In the genomic region with DNA sequence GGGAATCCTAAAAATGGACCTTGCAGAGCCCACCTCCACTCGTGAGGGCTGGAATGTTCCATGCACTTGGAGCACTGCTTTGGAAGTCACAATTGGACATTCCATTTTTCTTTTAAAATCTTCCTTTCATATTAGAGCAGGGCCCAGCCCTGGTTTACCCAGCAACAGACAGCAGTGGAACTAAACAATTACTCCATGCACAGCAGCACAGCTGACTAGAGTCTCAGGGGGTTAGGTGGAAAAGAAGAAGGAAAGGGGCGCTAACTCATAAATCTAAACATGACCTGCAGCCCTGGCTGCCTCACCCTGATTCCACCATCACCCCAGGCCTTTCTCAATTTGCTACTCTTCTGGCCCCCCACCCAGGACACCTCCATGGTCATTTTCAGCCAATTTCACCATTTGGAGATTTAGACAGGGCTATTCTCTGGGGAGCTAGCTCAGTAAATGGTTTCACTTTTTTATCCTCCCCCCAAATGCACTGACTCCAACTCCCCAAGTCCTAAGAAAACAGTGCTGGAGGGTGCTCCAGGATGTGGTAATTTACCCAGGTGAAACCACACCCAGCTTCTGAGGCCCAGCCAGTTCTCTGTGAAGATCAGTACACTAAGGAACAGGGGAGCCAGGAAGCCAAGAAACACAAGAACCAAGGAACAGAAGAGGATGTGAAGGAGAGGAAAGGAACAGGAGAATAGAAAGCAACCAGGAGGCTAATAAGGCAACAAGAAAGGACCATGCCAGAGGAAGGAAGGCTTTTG, we compare ENCODE assay signal across 17 cellular contexts. TPM values are rescaled to one million over a fixed set of nuclear protein-coding genes. Genes with fewer than 3 reads are reported as not detected.
A peak's percentile ranks its signal among the peaks of the same experiment; 100 is the strongest.
DNase-seq lines count a peak whose midpoint lies in the region; FAIRE-seq and TF ChIP-seq lines count a peak whose summit lies in the region.
"Had no signal": no experiment of that assay in that cellular context is flagged by ENCODE, and none has a peak within 500 bp of the region (broad histone marks: within the 10 kb centered on the region; RNA-seq: fewer than 3 reads in every experiment).

No MANE protein-coding gene starts in this region.

- POLR2A ChIA-PET in activated CD4-positive, alpha-beta T cell treated with anti-CD3 and anti-CD28 coated beads, Interleukin-2, amount 10 ng/mL, durations not matched to agents 7 days and 5 days (lab: Charles Lee): no interaction called here

- peaks cover 28% of the 10 kb centered on the region for H3K4me1 Mint-ChIP-seq in activated CD4-positive, alpha-beta T cell treated with anti-CD3 and anti-CD28 coated beads, Interleukin-2, amount 10 ng/mL, durations not matched to agents 7 days and 5 days

- no peak overlapping the region for H3K27ac ChIP-seq in mammary epithelial cell (ENCODE audit: insufficient read depth, low read depth, low read length)
- H3K27ac ChIP-seq in small intestine (ENCODE audit: low read depth in 1 of 2, low read length in 1 of 2): peak overlapping the region in 1 of 2 donors; percentile 31
- H3K27ac ChIP-seq: ovary, tibial artery had no signal

- H3K4me1 ChIP-seq in mammary epithelial cell (ENCODE audit: insufficient read depth, low read length) (peaks cover 10% of the 10 kb centered on the region), small intestine (ENCODE audit: control insufficient read depth in 2 of 2, insufficient read depth in 1 of 2, low read depth in 1 of 2, low read length in 1 of 2) (peaks cover 5 to 7% of the 10 kb centered on the region in 2 donors)
- H3K4me1 ChIP-seq: tibial artery had no signal

- CTCF ChIA-PET in activated CD4-positive, alpha-beta T cell treated with anti-CD3 and anti-CD28 coated beads, Interleukin-2, amount 10 ng/mL, durations not matched to agents 7 days and 5 days (lab: Charles Lee): interaction anchor here (1.4 kb wide), 1 partner anchor 9 kb away, joined by 3 read pairs; no protein-coding TSS in a partner anchor
- CTCF ChIA-PET in mammary epithelial cell (lab: Charles Lee; ENCODE audit: low non-redundant PET): no interaction called here

- dilution Hi-C loops in mammary epithelial cell (cut with HindIII; ENCODE audit: low sequenced_read_pairs): no loop called here

- peak overlapping the region; percentile 3 for H3K4me3 Mint-ChIP-seq in activated CD4-positive, alpha-beta T cell treated with anti-CD3 and anti-CD28 coated beads, Interleukin-2, amount 10 ng/mL, durations not matched to agents 7 days and 5 days
- H3K4me3 Mint-ChIP-seq: dendritic cell treated with granulocyte-macrophage colony-stimulating factor and Interleukin-4, amounts not matched to agents 40 ng/mL and 50 ng/mL, for 4 days had no signal

- H3K27ac Mint-ChIP-seq in activated CD4-positive, alpha-beta T cell treated with anti-CD3 and anti-CD28 coated beads, Interleukin-2, amount 10 ng/mL, durations not matched to agents 7 days and 5 days: peak overlapping the region; percentile 0
- H3K27ac Mint-ChIP-seq: dendritic cell treated with granulocyte-macrophage colony-stimulating factor and Interleukin-4, amounts not matched to agents 40 ng/mL and 50 ng/mL, for 4 days had no signal

- no peaks in the 10 kb centered on the region for H3K36me3 ChIP-seq in mammary epithelial cell (ENCODE audit: insufficient read depth, low read length)
- no peaks in the 10 kb centered on the region for H3K36me3 ChIP-seq in small intestine (ENCODE audit: control insufficient read depth in 2 of 2, insufficient read depth in 2 of 2, low read length in 2 of 2)
- H3K36me3 ChIP-seq: ovary, tibial artery had no signal

- H3K9me3 Mint-ChIP-seq in activated CD4-positive, alpha-beta T cell treated with anti-CD3 and anti-CD28 coated beads, Interleukin-2, amount 10 ng/mL, durations not matched to agents 7 days and 5 days: no peaks in the 10 kb centered on the region
- H3K9me3 Mint-ChIP-seq: dendritic cell treated with granulocyte-macrophage colony-stimulating factor and Interleukin-4, amounts not matched to agents 40 ng/mL and 50 ng/mL, for 4 days had no signal

- no peak for TF ChIP-seq POLR2A in NB4 (IDR thresholded peaks at IDR 0.05; ENCODE audit: extremely low read depth, insufficient read length)

- no peak for FAIRE-seq in small intestine (lab: Jason Lieb, UNC)
- FAIRE-seq: TTC549 had no signal

- H2AFZ ChIP-seq in mammary epithelial cell (ENCODE audit: low read depth, low read length): peak overlapping the region; percentile 84

- intact Hi-C loops in mammary epithelial cell (cut with micrococcal nuclease): no loop called here

- H3K9me3 ChIP-seq in mammary epithelial cell (replicated peaks; ENCODE audit: insufficient read depth, low read length) (no peaks in the 10 kb centered on the region), small intestine (ENCODE audit: control insufficient read depth, low read depth) (no peaks in the 10 kb centered on the region)
- H3K9me3 ChIP-seq: ovary, tibial artery had no signal

- no peaks in the 10 kb centered on the region for H3K36me3 Mint-ChIP-seq in activated CD4-positive, alpha-beta T cell treated with anti-CD3 and anti-CD28 coated beads, Interleukin-2, amount 10 ng/mL, durations not matched to agents 7 days and 5 days (ENCODE audit: low read depth)

- H3K4me2 ChIP-seq in mammary epithelial cell (ENCODE audit: insufficient read depth, low read depth, low read length): peak overlapping the region; percentile 46

- H3K79me2 ChIP-seq in mammary epithelial cell (ENCODE audit: insufficient read depth, low read length): no peaks in the 10 kb centered on the region

- TF ChIP-seq CTCF in NB4 (IDR thresholded peaks at IDR 0.05; ENCODE audit: low read depth, low read length) (no peak), mammary epithelial cell (conservative IDR thresholded peaks at IDR 0.05 in 1 of 2, IDR thresholded peaks at IDR 0.05 in 1 of 2; ENCODE audit: extremely low read depth in 1 of 2, insufficient read depth in 1 of 2, low read depth in 1 of 2, low read length in 2 of 2) (no peak)

- no peak overlapping the region for H3K4me3 ChIP-seq in NB4 (ENCODE audit: low read depth, low read length)
- no peak overlapping the region for H3K4me3 ChIP-seq in mammary epithelial cell (replicated peaks in 1 of 3; ENCODE audit: insufficient read depth in 1 of 3, low read depth in 2 of 3, low read length in 3 of 3)
- no peak overlapping the region for H3K4me3 ChIP-seq in small intestine (ENCODE audit: low read depth in 1 of 2, low read length in 2 of 2)
- H3K4me3 ChIP-seq: ovary, tibial artery had no signal

- WGBS in mammary epithelial cell (ENCODE audit: low coverage, missing lambda C conversion rate): 97% methylated on average over 2 of the region's 2 CpGs
- WGBS in small intestine, 3 donors: 31 to 61% (median 47%) methylated on average over 2 of the region's 2 CpGs

- in situ Hi-C loops in mammary epithelial cell (cut with MboI; ENCODE audit: low sequenced_read_pairs in 2 of 2): no loop called here

- BruUV-seq in mammary epithelial cell (replicated peaks; lab: Mats Ljungman, UMichigan): no TSS peak

- H3K27me3 ChIP-seq in mammary epithelial cell (ENCODE audit: insufficient read depth, low read length) (no peaks in the 10 kb centered on the region), small intestine (ENCODE audit: control insufficient read depth in 2 of 2, insufficient read depth in 2 of 2, low read length in 2 of 2) (no peaks in the 10 kb centered on the region)
- H3K27me3 ChIP-seq: ovary, tibial artery had no signal

- no peak overlapping the region for H3K9ac ChIP-seq in mammary epithelial cell (ENCODE audit: insufficient read depth, low read length)

- peak; percentile 53 for DNase-seq in activated CD4-positive, alpha-beta T cell treated with anti-CD3 and anti-CD28 coated beads, Interleukin-2, amount 10 ng/mL, durations not matched to agents 7 days and 5 days
- no peak for DNase-seq in activated CD4-positive, alpha-beta T cell treated with anti-CD3 and anti-CD28 coated beads, Interleukin-2, amount 50 U/mL, for 48 hours
- DNase-seq in NB4 (ENCODE audit: low read depth) (peak; percentile 14), mammary epithelial cell (peak; percentile 51), small intestine (peak; percentile 78), germinal center (ENCODE audit: low spot score) (no peak), COLO668 (lab: John Stamatoyannopoulos, UW; ENCODE audit: unreplicated experiment) (no peak)
- no peak for DNase-seq in activated T-cell treated with anti-CD3 and anti-CD28 coated beads, Interleukin-2, amount 50 U/mL, for 1 hour
- DNase-seq: amygdala, mesendoderm, NCI-H1436 treated with DMSO at 0.1 percent for 48 hours, NCI-H524 treated with DMSO at 0.1 percent for 48 hours, ovary, SHP77, tibial artery had no signal

- no peaks in the 10 kb centered on the region for H4K20me1 ChIP-seq in mammary epithelial cell (ENCODE audit: insufficient read depth, low read length)

- peaks cover 1% of the 10 kb centered on the region for H3K27me3 Mint-ChIP-seq in activated CD4-positive, alpha-beta T cell treated with anti-CD3 and anti-CD28 coated beads, Interleukin-2, amount 10 ng/mL, durations not matched to agents 7 days and 5 days
- H3K27me3 Mint-ChIP-seq: dendritic cell treated with granulocyte-macrophage colony-stimulating factor and Interleukin-4, amounts not matched to agents 40 ng/mL and 50 ng/mL, for 4 days had no signal

RNA-seq across cellular contexts. Expression of a gene that starts 1.6 kb away (rescaled TPM):
- not detected for total RNA-seq in activated CD4-positive, alpha-beta T cell treated with anti-CD3 and anti-CD28 coated beads, Interleukin-2, amount 10 ng/mL, durations not matched to agents 7 days and 5 days
- total RNA-seq in mammary epithelial cell: not detected
- not detected for polyA plus RNA-seq in mammary epithelial cell
- not detected for polyA minus RNA-seq in mammary epithelial cell
- polyA plus RNA-seq in small intestine: 10 to 100 TPM in 1 of 3 donors, 1 to 10 TPM in 2; 6.8 to 26.4 (median 9.5) TPM
- total RNA-seq: ovary had no signal
- polyA plus RNA-seq: ovary had no signal

RNA-seq across cellular contexts. Expression of a gene that starts 40.1 kb away (rescaled TPM):
- total RNA-seq in activated CD4-positive, alpha-beta T cell treated with anti-CD3 and anti-CD28 coated beads, Interleukin-2, amount 10 ng/mL, durations not matched to agents 7 days and 5 days: not detected
- total RNA-seq in mammary epithelial cell: not detected
- not detected for polyA plus RNA-seq in mammary epithelial cell
- not detected for polyA minus RNA-seq in mammary epithelial cell
- polyA plus RNA-seq in small intestine: not detected
- total RNA-seq: ovary had no signal
- polyA plus RNA-seq: ovary had no signal

RNA-seq across cellular contexts. Expression of a gene that starts 58.6 kb away (rescaled TPM):
- total RNA-seq in activated CD4-positive, alpha-beta T cell treated with anti-CD3 and anti-CD28 coated beads, Interleukin-2, amount 10 ng/mL, durations not matched to agents 7 days and 5 days: 1 to 10 TPM; 3.4 to 4.7 TPM
- 1 to 10 TPM in 1 of 2 donors, not detected in 1; 2.3 TPM for total RNA-seq in mammary epithelial cell
- polyA plus RNA-seq in mammary epithelial cell (0.40 TPM), small intestine (1 to 10 TPM in 1 of 3 donors, under 1 TPM in 1, not detected in 1; 0.94 to 2.2 TPM)
- not detected for polyA minus RNA-seq in mammary epithelial cell

RNA-seq across cellular contexts. Expression of a gene that starts 58.6 kb away (rescaled TPM):
- total RNA-seq in activated CD4-positive, alpha-beta T cell treated with anti-CD3 and anti-CD28 coated beads, Interleukin-2, amount 10 ng/mL, durations not matched to agents 7 days and 5 days: not detected
- total RNA-seq in mammary epithelial cell: under 1 TPM in 1 of 2 donors, not detected in 1; 0.17 TPM
- polyA plus RNA-seq in mammary epithelial cell: not detected
- not detected for polyA minus RNA-seq in mammary epithelial cell
- not detected for polyA plus RNA-seq in small intestine

Comparison
In these comparisons a context has a peak if more than half of its experiments do, and no peak if none do; other contexts are left out.
1. DNase-seq: peak in activated CD4-positive, alpha-beta T cell treated with anti-CD3 and anti-CD28 coated beads, Interleukin-2, amount 10 ng/mL, durations not matched to agents 7 days and 5 days (single experiment), NB4 (single experiment), mammary epithelial cell (single experiment) and small intestine (single experiment); none in activated CD4-positive, alpha-beta T cell treated with anti-CD3 and anti-CD28 coated beads, Interleukin-2, amount 50 U/mL, for 48 hours (0 of 2), germinal center (single experiment), COLO668 (single experiment) and activated T-cell treated with anti-CD3 and anti-CD28 coated beads, Interleukin-2, amount 50 U/mL, for 1 hour (single experiment).